Comparison of ENCODE assay signal across 8 cellular contexts in the genomic region with DNA sequence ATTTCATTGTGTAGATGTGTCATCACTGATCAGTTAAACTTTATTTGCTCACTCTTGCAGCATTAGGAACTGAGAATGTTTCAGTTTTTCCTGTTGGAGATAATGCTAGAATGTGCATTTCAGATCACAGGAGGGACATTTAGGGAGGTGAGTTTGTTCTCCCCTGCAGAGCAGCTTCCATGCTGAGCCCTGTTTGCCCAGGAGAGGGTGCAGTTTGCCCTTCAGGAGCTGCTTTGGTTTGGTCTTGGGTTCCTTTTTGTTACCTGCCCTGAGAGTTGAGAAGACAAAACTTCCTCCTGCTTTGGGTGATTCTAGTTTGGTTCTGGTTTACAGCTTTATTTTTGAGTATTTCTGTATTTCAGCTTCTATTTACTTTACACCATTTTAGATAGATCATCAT. TPM values are rescaled to one million over a fixed set of nuclear protein-coding genes. Genes with fewer than 3 reads are reported as not detected.
A peak's percentile ranks its signal among the peaks of the same experiment; 100 is the strongest.
DNase-seq lines count a peak whose midpoint lies in the region; ATAC-seq and TF ChIP-seq lines count a peak whose summit lies in the region.

No MANE protein-coding gene starts in this region.

- peak overlapping the region in 4 of 7 donors; percentile 1 to 73 (median 23) for H3K27ac Mint-ChIP-seq in CD14-positive monocyte

- H3K4me3 Mint-ChIP-seq in CD14-positive monocyte = no peak overlapping the region

- ATAC-seq in GM21529 (IDR thresholded peaks at IDR 0.05; ENCODE audit: unreplicated experiment) (peak; percentile 62), HG03097 (IDR thresholded peaks at IDR 0.05; ENCODE audit: low FRiP score, unreplicated experiment) (no peak)

- DNase-seq in CD14-positive monocyte (ENCODE audit: low spot score) = no peak
- DNase-seq in OCI-M1 (lab: John Stamatoyannopoulos, UW) = peak; percentile 67
- peak; percentile 37 to 40 for DNase-seq in activated T-helper 1 cell treated with anti-CD3 and anti-CD28 coated beads, Interleukin-2, amount 50 U/mL, for 16 hours (ENCODE audit: low read depth in 1 of 2, low spot score in 1 of 2)
- peak; percentile 62 for DNase-seq in germinal center (ENCODE audit: low spot score)
- peak; percentile 67 for DNase-seq in stimulated activated CD8-positive, alpha-beta memory T cell treated with anti-CD3 and anti-CD28 coated beads, Interleukin-4, amount 100 ng/mL, for 48 hours
- DNase-seq in cerebellar cortex (ENCODE audit: low spot score) = no peak

- peaks cover 2% of the 10 kb centered on the region for H3K4me1 Mint-ChIP-seq in CD14-positive monocyte

- peaks cover 0 to 1% (median 0%) of the 10 kb centered on the region in 7 donors for H3K9me3 Mint-ChIP-seq in CD14-positive monocyte

- H3K27me3 Mint-ChIP-seq in CD14-positive monocyte (ENCODE audit: low read depth in 3 of 3) = no peaks in the 10 kb centered on the region

- intact Hi-C loops in CD14-positive monocyte (cut with micrococcal nuclease) = no loop called here

- H3K36me3 Mint-ChIP-seq in CD14-positive monocyte = peaks cover 62 to 75% of the 10 kb centered on the region in 2 donors

- peak; percentile 27 for TF ChIP-seq CTCF in CD14-positive monocyte (IDR thresholded peaks at IDR 0.05)

RNA-seq across cellular contexts. Expression of gene DGKD, which starts 49.9 kb away (rescaled TPM):
- 10 to 100 TPM; 14.5 to 16.6 TPM for polyA plus RNA-seq in CD14-positive monocyte

Comparison
In these comparisons a context has a peak if more than half of its experiments do, and no peak if none do; other contexts are left out.
1. DNase-seq: peak in OCI-M1 (single experiment), activated T-helper 1 cell treated with anti-CD3 and anti-CD28 coated beads, Interleukin-2, amount 50 U/mL, for 16 hours (2 of 2), germinal center (single experiment) and stimulated activated CD8-positive, alpha-beta memory T cell treated with anti-CD3 and anti-CD28 coated beads, Interleukin-4, amount 100 ng/mL, for 48 hours (single experiment); none in CD14-positive monocyte (single experiment) and cerebellar cortex (single experiment).